In the genomic region with DNA sequence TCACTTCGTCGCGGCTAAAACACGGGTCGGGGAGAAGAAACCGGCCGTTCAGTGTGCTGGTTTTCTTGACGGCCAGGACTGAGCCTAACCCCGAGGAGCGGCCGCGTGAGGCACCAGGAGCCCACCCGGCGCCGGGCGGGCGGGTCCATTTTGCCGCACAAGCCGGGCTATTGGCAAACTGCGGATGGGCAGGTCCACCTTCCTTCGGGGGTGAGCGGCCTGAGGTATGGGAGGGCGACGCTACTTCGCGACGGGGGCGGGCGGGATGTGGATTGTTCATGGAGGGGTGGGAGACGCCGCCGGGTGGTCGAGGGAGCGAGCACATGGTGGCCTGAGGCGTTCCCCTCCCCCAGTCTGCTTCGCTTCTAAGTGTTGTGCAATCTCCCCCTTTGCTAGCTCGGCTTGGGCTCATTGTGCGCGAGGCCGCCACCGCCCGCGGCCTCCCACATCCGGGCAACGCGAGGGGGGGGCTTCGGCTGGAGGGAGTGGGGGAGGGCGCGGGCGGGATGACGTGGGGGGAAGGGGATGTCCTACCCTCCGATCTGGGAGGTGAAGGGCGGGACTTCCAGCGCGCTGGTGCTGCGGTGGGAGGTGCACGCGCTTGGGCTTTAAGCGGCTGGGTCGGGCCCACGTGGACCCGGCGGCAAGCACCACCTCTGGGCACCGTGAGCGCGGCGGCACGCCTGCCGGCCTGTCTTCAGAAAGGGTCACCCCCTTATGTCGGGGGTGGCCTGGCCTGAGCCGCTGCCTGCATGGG, we compare ENCODE assay signal across 1 cellular context.
TF ChIP-seq lines count a peak whose summit lies in the region.

No MANE protein-coding gene starts in this region.

TF ChIP-seq in SK-N-SH treated with all-trans-retinoic acid at 6 μM for 48 hours, 23 proteins besides CTCF, POLR2A, EP300 and RAD21 (continued from another document):
- TF ChIP-seq GLIS3 (CRISPR knock-in tag; IDR thresholded peaks at IDR 0.05) (no peak; the same call in 1 of the 2 replicates), ISL1 (CRISPR knock-in tag; IDR thresholded peaks at IDR 0.05) (no peak), ZFP30 (CRISPR knock-in tag; IDR thresholded peaks at IDR 0.05) (peak; percentile 23; the same call in 1 of the 2 replicates), PPARA (CRISPR knock-in tag; IDR thresholded peaks at IDR 0.05; ENCODE audit: borderline replicate concordance) (no peak), TCF4 (CRISPR knock-in tag; IDR thresholded peaks at IDR 0.05; ENCODE audit: borderline replicate concordance) (no peak), ZNF8 (CRISPR knock-in tag; IDR thresholded peaks at IDR 0.05) (no peak; the same call in 1 of the 2 replicates)
